Comparison of ENCODE assay signal across 23 cellular contexts in the genomic region with DNA sequence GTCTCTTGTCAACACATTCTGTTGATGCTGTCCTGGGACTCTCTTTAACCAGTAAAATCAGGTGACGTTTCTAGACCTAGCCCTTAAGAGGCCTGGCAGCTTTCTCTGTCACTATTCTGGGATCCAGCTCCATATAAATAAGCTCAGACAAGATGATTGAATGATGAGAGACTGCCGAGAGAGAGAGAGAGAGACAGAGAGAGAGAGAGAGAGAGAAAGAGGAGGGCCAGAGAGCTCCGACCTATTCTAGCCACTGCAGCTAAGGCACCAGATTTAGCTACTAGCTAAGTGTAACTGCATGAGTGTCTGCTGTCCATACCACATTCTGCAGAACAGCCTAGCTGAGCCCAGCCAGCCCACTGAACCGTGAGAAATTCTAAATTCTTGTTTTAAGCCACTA. TPM values are rescaled to one million over a fixed set of nuclear protein-coding genes. Genes with fewer than 3 reads are reported as not detected.
"Had no signal": no experiment of that assay in that cellular context is flagged by ENCODE, and none has a peak within 500 bp of the region (broad histone marks: within the 10 kb centered on the region; RNA-seq: fewer than 3 reads in every experiment).

No MANE protein-coding gene starts in this region.

- DNase-seq: activated B cell treated with CpG ODN at 0.5 μM for 24 hours; activated CD4-positive, alpha-beta memory T cell treated with anti-CD3 and anti-CD28 coated beads for 36 hours; activated CD4-positive, alpha-beta T cell treated with anti-CD3 and anti-CD28 coated beads, Interleukin-2, amount 10 ng/mL, durations not matched to agents 7 days and 5 days; activated CD8-positive, alpha-beta memory T cell treated with anti-CD3 and anti-CD28 coated beads for 24 hours; activated gamma-delta T cell; activated naive CD4-positive, alpha-beta T cell treated with anti-CD3 and anti-CD28 coated beads for 36 hours; activated T-cell treated with anti-CD3 and anti-CD28 coated beads, Interleukin-2, amount 50 U/mL, for 4 hours; amygdala; brain microvascular endothelial cell; KG1; NCI-H1092; NCI-H1417; NCI-H1694 treated with DMSO at 0.1 percent for 48 hours; NCI-H2081; NCI-H510A treated with DMSO at 0.1 percent for 48 hours; NCI-H69; Peyer's patch; SHP77 treated with DMSO at 0.1 percent for 48 hours; T-helper 9 cell had no signal

- ATAC-seq: activated T-cell treated with anti-CD3 and anti-CD28 coated beads, Interleukin-2, amount 50 U/mL, for 4 hours; activated T-helper 17 cell treated with anti-CD3 and anti-CD28 coated beads, Interleukin-2, amount 50 U/mL, for 72 hours had no signal

- H3K9me3 ChIP-seq: Peyer's patch had no signal

- H3K36me3 ChIP-seq: brain microvascular endothelial cell, Peyer's patch had no signal

- H3K4me1 ChIP-seq: Peyer's patch had no signal

- H3K27me3 ChIP-seq: brain microvascular endothelial cell, Peyer's patch had no signal

- H3K27ac ChIP-seq: brain microvascular endothelial cell, Peyer's patch, RWPE1 had no signal

- H3K4me3 ChIP-seq: Peyer's patch had no signal

RNA-seq across cellular contexts. Expression of a gene that starts 36.1 kb away (rescaled TPM):
- total RNA-seq: activated B cell treated with CpG ODN at 0.5 μM for 24 hours; activated CD4-positive, alpha-beta memory T cell treated with anti-CD3 and anti-CD28 coated beads for 36 hours; activated CD4-positive, alpha-beta T cell treated with anti-CD3 and anti-CD28 coated beads, Interleukin-2, amount 10 ng/mL, durations not matched to agents 7 days and 5 days; activated naive CD4-positive, alpha-beta T cell treated with anti-CD3 and anti-CD28 coated beads for 36 hours; activated T-helper 17 cell treated with anti-CD3 and anti-CD28 coated beads, Interleukin-2, amount 50 U/mL, for 72 hours; LHCN-M2; M059J had no signal
